In the genomic region with DNA sequence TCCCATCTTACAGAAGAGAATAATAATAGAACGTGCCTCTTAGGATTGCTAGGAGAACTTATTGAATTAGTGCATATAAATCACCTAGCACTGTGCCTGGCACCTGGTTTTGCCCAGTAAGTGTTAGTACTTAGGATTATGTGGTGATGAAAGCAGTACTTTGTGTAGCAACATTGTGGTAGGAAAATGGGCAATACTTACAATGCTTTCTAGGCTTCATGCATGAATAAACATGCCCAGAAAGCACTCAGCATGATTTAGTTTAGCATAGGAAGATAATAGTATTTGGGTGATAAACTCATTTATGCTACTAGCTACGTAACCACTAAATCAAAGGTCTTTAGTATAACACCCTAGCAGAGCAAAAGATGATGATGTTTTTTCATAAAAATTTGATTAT, we compare ENCODE assay signal across 13 cellular contexts.
"Had no signal": no experiment of that assay in that cellular context is flagged by ENCODE, and none has a peak within 500 bp of the region (broad histone marks: within the 10 kb centered on the region; RNA-seq: fewer than 3 reads in every experiment).

No MANE protein-coding gene starts in this region.

- H3K4me1 ChIP-seq: transverse colon, vagina had no signal

- H3K4me2 ChIP-seq: hepatocyte had no signal

- H3K27me3 ChIP-seq: hepatocyte, ovary, transverse colon, vagina had no signal

- H2AFZ ChIP-seq: hepatocyte had no signal

- ATAC-seq: left lobe of liver; sciatic nerve; stimulated activated naive CD8-positive, alpha-beta T cell treated with anti-CD3 and anti-CD28 coated beads, Interleukin-15, Interleukin-2, amounts not matched to agents 100 U/mL and 50 U/mL, for 24 hours had no signal

- H3K27ac ChIP-seq: dorsolateral prefrontal cortex, hepatocyte, ovary, transverse colon, vagina had no signal

- DNase-seq: activated CD4-positive, alpha-beta T cell treated with anti-CD3 and anti-CD28 coated beads, Interleukin-2, amount 50 U/mL, for 1 hour; dorsolateral prefrontal cortex; endodermal cell; erythroblast; islet precursor cell; naive B cell; ovary; stimulated activated naive CD8-positive, alpha-beta T cell treated with anti-CD3 and anti-CD28 coated beads, Interleukin-15, Interleukin-2, amounts not matched to agents 100 U/mL and 50 U/mL, for 24 hours; transverse colon had no signal

- H3K4me3 ChIP-seq: dorsolateral prefrontal cortex, hepatocyte, ovary, transverse colon, vagina had no signal

- H3K79me2 ChIP-seq: hepatocyte had no signal

- H3K9me3 ChIP-seq: ovary, transverse colon, vagina had no signal

- H3K36me3 ChIP-seq: ovary had no signal
